In the genomic region with DNA sequence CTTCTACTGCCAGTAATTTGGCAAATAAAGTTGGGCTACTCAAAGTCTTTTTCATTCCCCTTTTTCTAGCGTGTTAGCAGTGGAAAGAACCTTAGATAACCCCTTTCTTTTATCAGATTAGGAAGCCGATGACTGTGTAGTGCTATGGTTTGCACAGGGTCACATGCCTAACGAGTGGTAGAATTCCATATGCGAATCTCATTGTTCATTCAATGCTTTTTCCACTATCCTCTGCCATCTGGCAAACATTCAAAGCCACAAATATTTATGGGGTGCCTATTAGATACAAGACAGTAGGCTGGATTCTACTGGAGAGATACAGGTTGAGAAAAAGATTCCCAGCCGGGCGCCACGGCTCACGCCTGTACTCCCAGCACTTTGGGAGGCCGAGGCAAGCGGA, we compare ENCODE assay signal across 16 cellular contexts. TPM values are rescaled to one million over a fixed set of nuclear protein-coding genes. Genes with fewer than 3 reads are reported as not detected.
DNase-seq lines count a peak whose midpoint lies in the region; ATAC-seq and TF ChIP-seq lines count a peak whose summit lies in the region.
"Had no signal": no experiment of that assay in that cellular context is flagged by ENCODE, and none has a peak within 500 bp of the region (broad histone marks: within the 10 kb centered on the region; RNA-seq: fewer than 3 reads in every experiment).

No MANE protein-coding gene starts in this region.

- H3K4me1 ChIP-seq in CD4-positive, alpha-beta memory T cell (ENCODE audit: insufficient read depth, low read length), result no peaks in the 10 kb centered on the region
- H3K4me1 ChIP-seq in right atrium auricular region, result peaks cover 0 to 6% of the 10 kb centered on the region in 2 donors

- DNase-seq in AG20443 (ENCODE audit: low spot score) (peak; percentile 48), astrocyte of the hippocampus (ENCODE audit: low read depth, low spot score) (peak; percentile 85), iris pigment epithelial cell (ENCODE audit: low read depth) (peak; percentile 95), GM10266 (ENCODE audit: extremely low spot score) (no peak), right atrium auricular region (ENCODE audit: low spot score) (no peak)
- no peak for DNase-seq in CD4-positive, alpha-beta memory T cell
- DNase-seq: activated naive CD8-positive, alpha-beta T cell treated with anti-CD3 and anti-CD28 coated beads, Interleukin-2, amount 50 U/mL, for 24 hours; activated T-cell treated with anti-CD3 and anti-CD28 coated beads for 4 hours; effector memory CD8-positive, alpha-beta T cell; H9; NCI-H1092 treated with DMSO at 0.1 percent for 48 hours; NCI-H526; occipital lobe; WERI-Rb-1 had no signal

- no peaks in the 10 kb centered on the region for H3K27me3 ChIP-seq in CD4-positive, alpha-beta memory T cell (ENCODE audit: insufficient read depth, low read length)
- no peaks in the 10 kb centered on the region for H3K27me3 ChIP-seq in right atrium auricular region

- no peaks in the 10 kb centered on the region for H3K4me1 Mint-ChIP-seq in CD4-positive, alpha-beta memory T cell

- H3K36me3 Mint-ChIP-seq in CD4-positive, alpha-beta memory T cell, result no peaks in the 10 kb centered on the region

- H3K27ac Mint-ChIP-seq in CD4-positive, alpha-beta memory T cell, result no peak overlapping the region
- H3K27ac Mint-ChIP-seq: activated naive CD8-positive, alpha-beta T cell treated with anti-CD3 and anti-CD28 coated beads, Interleukin-2, amount 50 U/mL, for 24 hours; effector memory CD8-positive, alpha-beta T cell; H9 had no signal

- no peak overlapping the region for H3K4me3 Mint-ChIP-seq in CD4-positive, alpha-beta memory T cell
- H3K4me3 Mint-ChIP-seq: activated naive CD8-positive, alpha-beta T cell treated with anti-CD3 and anti-CD28 coated beads, Interleukin-2, amount 50 U/mL, for 24 hours; effector memory CD8-positive, alpha-beta T cell; H9 had no signal

- TF ChIP-seq CTCF in GM10266 (IDR thresholded peaks at IDR 0.05; ENCODE audit: control insufficient read depth, insufficient read depth, low read depth, missing control alignments) (no peak), right atrium auricular region (IDR thresholded peaks at IDR 0.05) (no peak)

- no peak for ATAC-seq in GM21717 (IDR thresholded peaks at IDR 0.05; ENCODE audit: unreplicated experiment)
- ATAC-seq: activated naive CD8-positive, alpha-beta T cell treated with anti-CD3 and anti-CD28 coated beads, Interleukin-2, amount 50 U/mL, for 24 hours; effector memory CD8-positive, alpha-beta T cell had no signal

- H3K36me3 ChIP-seq in CD4-positive, alpha-beta memory T cell (ENCODE audit: insufficient read depth, low read length), result no peaks in the 10 kb centered on the region
- no peaks in the 10 kb centered on the region for H3K36me3 ChIP-seq in right atrium auricular region
- H3K36me3 ChIP-seq: WERI-Rb-1 had no signal

- H3K27me3 Mint-ChIP-seq in CD4-positive, alpha-beta memory T cell, result peaks cover 7 to 11% of the 10 kb centered on the region in 2 donors

- H3K27ac ChIP-seq in CD4-positive, alpha-beta memory T cell (ENCODE audit: low read depth, low read length), result no peak overlapping the region
- H3K27ac ChIP-seq in right atrium auricular region, result no peak overlapping the region
- H3K27ac ChIP-seq: WERI-Rb-1 had no signal

- POLR2A ChIA-PET in CD4-positive, alpha-beta memory T cell (lab: Charles Lee; ENCODE audit: partially characterized antibody), result no interaction called here

- no peaks in the 10 kb centered on the region for H3K9me3 ChIP-seq in CD4-positive, alpha-beta memory T cell (ENCODE audit: control insufficient read depth in 1 of 2, low read length in 2 of 2)
- no peaks in the 10 kb centered on the region for H3K9me3 ChIP-seq in right atrium auricular region

- CTCF ChIA-PET in CD4-positive, alpha-beta memory T cell (lab: Charles Lee; ENCODE audit: partially characterized antibody), result no interaction called here

- intact Hi-C loops in CD4-positive, alpha-beta memory T cell (cut with micrococcal nuclease), result no loop called here

- peak; percentile 78; the same call in 1 of the 2 replicates for TF ChIP-seq EP300 in Ishikawa (IDR thresholded peaks at IDR 0.05; ENCODE audit: borderline replicate concordance)

- no peak for TF ChIP-seq RAD21 in Ishikawa (IDR thresholded peaks at IDR 0.05; ENCODE audit: low read depth)

- H3K4me3 ChIP-seq in CD4-positive, alpha-beta memory T cell (ENCODE audit: low read length in 2 of 2), result no peak overlapping the region
- no peak overlapping the region for H3K4me3 ChIP-seq in right atrium auricular region

- no peaks in the 10 kb centered on the region for H3K9me3 Mint-ChIP-seq in CD4-positive, alpha-beta memory T cell

TF ChIP-seq in Ishikawa, 13 proteins besides CTCF, POLR2A, EP300 and RAD21:
- TF ChIP-seq CREB1 (IDR thresholded peaks at IDR 0.05; ENCODE audit: low read depth) (no peak), NFIC (IDR thresholded peaks at IDR 0.05) (peak; percentile 92), REST (IDR thresholded peaks at IDR 0.05; ENCODE audit: low read depth) (no peak), TAF1 (IDR thresholded peaks at IDR 0.05; ENCODE audit: low read depth) (no peak), TCF12 (IDR thresholded peaks at IDR 0.05; ENCODE audit: low read depth) (peak; percentile 74), USF1 (IDR thresholded peaks at IDR 0.05) (peak; percentile 73), TEAD4 (IDR thresholded peaks at IDR 0.05) (peak; percentile 63)

RNA-seq across cellular contexts. Expression of gene IER5, which starts 14.9 kb away (rescaled TPM):
- total RNA-seq in CD4-positive, alpha-beta memory T cell, result 10 to 100 TPM; 28.0 to 29.3 TPM
- polyA plus RNA-seq in CD4-positive, alpha-beta memory T cell, result 10 to 100 TPM; 11.0 to 18.9 TPM
- 10 to 100 TPM; 25.6 to 55.1 TPM for total RNA-seq in right atrium auricular region

RNA-seq across cellular contexts. Expression of gene MR1, which starts 39.9 kb away (rescaled TPM):
- total RNA-seq in CD4-positive, alpha-beta memory T cell, result 10 to 100 TPM; 31.8 to 33.2 TPM
- polyA plus RNA-seq in CD4-positive, alpha-beta memory T cell, result 10 to 100 TPM; 31.5 to 38.6 TPM
- 1 to 10 TPM; 9.9 to 10.0 TPM for total RNA-seq in right atrium auricular region

RNA-seq across cellular contexts. Expression of gene STX6, which starts 51.0 kb away (rescaled TPM):
- 10 to 100 TPM; 21.3 to 21.7 TPM for total RNA-seq in CD4-positive, alpha-beta memory T cell
- 10 to 100 TPM in 1 of 2 donors, 1 to 10 TPM in 1; 7.8 to 11.5 TPM for polyA plus RNA-seq in CD4-positive, alpha-beta memory T cell
- total RNA-seq in right atrium auricular region, result 10 to 100 TPM in 1 of 2 donors, 1 to 10 TPM in 1; 6.6 to 12.0 TPM

Comparison
In these comparisons a context has a peak if more than half of its experiments do, and no peak if none do; other contexts are left out.
1. DNase-seq: peak in AG20443 (single experiment), astrocyte of the hippocampus (single experiment) and iris pigment epithelial cell (single experiment); none in GM10266 (single experiment), CD4-positive, alpha-beta memory T cell (0 of 5) and right atrium auricular region (single experiment).